19 cellular contexts compared by ENCODE assay signal in genomic region chr3:169058681-169059080, GRCh38.
DNase-seq lines count a peak whose midpoint lies in the region; ATAC-seq, FAIRE-seq and TF ChIP-seq lines count a peak whose summit lies in the region.
"Had no signal": no experiment of that assay in that cellular context is flagged by ENCODE, and none has a peak within 500 bp of the region (broad histone marks: within the 10 kb centered on the region; RNA-seq: fewer than 3 reads in every experiment).

No MANE protein-coding gene starts in this region.

- H3K27me3 ChIP-seq in RWPE2 (ENCODE audit: insufficient read depth, poor library complexity, severe bottlenecking): no peaks in the 10 kb centered on the region
- no peaks in the 10 kb centered on the region for H3K27me3 ChIP-seq in keratinocyte (ENCODE audit: control insufficient read depth, extremely low read depth, insufficient read depth, low read length)

- H3K4me2 ChIP-seq in keratinocyte (ENCODE audit: control insufficient read depth, extremely low read depth, insufficient read depth, low read depth, low read length): no peak overlapping the region

- in situ Hi-C loops in GM13976 (cut with MboI; ENCODE audit: low sequenced_read_pairs, unreplicated experiment): no loop called here

- no peak for TF ChIP-seq CTCF in RWPE2 (IDR thresholded peaks at IDR 0.05; ENCODE audit: poor library complexity, severe bottlenecking)
- TF ChIP-seq CTCF in epithelial cell of esophagus (IDR thresholded peaks at IDR 0.05; ENCODE audit: insufficient read depth, low read depth, low read length, missing control alignments): no peak
- no peak for TF ChIP-seq CTCF in keratinocyte (optimal IDR thresholded peaks at IDR 0.05 in 1 of 3, IDR thresholded peaks at IDR 0.05 in 1 of 3, conservative IDR thresholded peaks at IDR 0.05 in 1 of 3; ENCODE audit: extremely low read depth in 1 of 3, insufficient read depth in 2 of 3, low read length in 3 of 3)
- no peak for TF ChIP-seq CTCF in GM13976 (IDR thresholded peaks at IDR 0.05; ENCODE audit: borderline replicate concordance, control extremely low read depth, extremely low read depth, insufficient read depth, missing control alignments)

- H3K4me3 ChIP-seq in RWPE2 (ENCODE audit: severe bottlenecking): no peak overlapping the region
- no peak overlapping the region for H3K4me3 ChIP-seq in epithelial cell of esophagus (ENCODE audit: low read length)
- H3K4me3 ChIP-seq in keratinocyte (ENCODE audit: control insufficient read depth in 2 of 3, extremely low read depth in 1 of 3, insufficient read depth in 2 of 3, low read depth in 1 of 3, low read length in 3 of 3): no peak overlapping the region
- H3K4me3 ChIP-seq: GM23248 had no signal

- H3K79me2 ChIP-seq in keratinocyte (ENCODE audit: control insufficient read depth, insufficient read depth, low read length): no peaks in the 10 kb centered on the region

- peak; percentile 12 for DNase-seq in NCI-H69 (lab: John Stamatoyannopoulos, UW)
- DNase-seq in RWPE2 (ENCODE audit: low spot score): no peak
- peak; percentile 73 for DNase-seq in epithelial cell of esophagus (ENCODE audit: low read depth)
- no peak for DNase-seq in keratinocyte (ENCODE audit: low read depth, low spot score)
- no peak for DNase-seq in midbrain (lab: John Stamatoyannopoulos, UW)
- no peak for DNase-seq in GM13976 (ENCODE audit: low spot score)
- DNase-seq: C1 segment of cervical spinal cord; Calu3; CD4-positive, alpha-beta memory T cell; COR-L47; DMS53; DMS79 treated with DMSO at 0.1 percent for 48 hours; GF-D8; GM23248; H7; HCEC 1CT had no signal

- peak; percentile 46 for FAIRE-seq in keratinocyte (lab: Jason Lieb, UNC)
- FAIRE-seq: GM12891, H1 had no signal

- H2AFZ ChIP-seq in keratinocyte (ENCODE audit: control insufficient read depth, low read length): no peak overlapping the region
- H2AFZ ChIP-seq: GM23248 had no signal

- no peaks in the 10 kb centered on the region for H4K20me1 ChIP-seq in keratinocyte (ENCODE audit: control insufficient read depth, extremely low read depth, insufficient read depth, low read length)

- H3K9me3 ChIP-seq in RWPE2 (ENCODE audit: severe bottlenecking) (no peaks in the 10 kb centered on the region), keratinocyte (ENCODE audit: control insufficient read depth, low read depth, low read length) (no peaks in the 10 kb centered on the region)

- H3K4me1 ChIP-seq in RWPE2 (ENCODE audit: insufficient read depth, poor library complexity, severe bottlenecking): peaks cover 5% of the 10 kb centered on the region
- H3K4me1 ChIP-seq in keratinocyte (ENCODE audit: control insufficient read depth, extremely low read depth, insufficient read depth, low read length): peaks cover 8% of the 10 kb centered on the region

- H3K36me3 ChIP-seq in RWPE2 (ENCODE audit: low read depth): no peaks in the 10 kb centered on the region
- no peaks in the 10 kb centered on the region for H3K36me3 ChIP-seq in keratinocyte (ENCODE audit: control insufficient read depth in 2 of 2, extremely low read depth in 1 of 2, insufficient read depth in 2 of 2, low read length in 2 of 2)

- H3K9me1 ChIP-seq in keratinocyte (ENCODE audit: control insufficient read depth, extremely low read depth, insufficient read depth, low read length): no peaks in the 10 kb centered on the region

- dilution Hi-C loops in keratinocyte (cut with MboI; ENCODE audit: extremely low pct_ligation_motif_present, low sequenced_read_pairs): no loop called here

- peak; percentile 71; the same call in 2 of the 3 replicates for ATAC-seq in RWPE2 (ENCODE audit: low read depth)
- no peak for ATAC-seq in HG03354 (IDR thresholded peaks at IDR 0.05; ENCODE audit: poor library complexity, severe bottlenecking, unreplicated experiment)

- H3K27ac ChIP-seq in RWPE2 (ENCODE audit: poor library complexity, severe bottlenecking) (no peak overlapping the region), keratinocyte (ENCODE audit: control insufficient read depth, insufficient read depth, low read length) (no peak overlapping the region)
- H3K27ac ChIP-seq: GM23248 had no signal

- no peak overlapping the region for H3K9ac ChIP-seq in keratinocyte (ENCODE audit: control insufficient read depth, extremely low read depth, insufficient read depth, low read length)
- H3K9ac ChIP-seq: GM23248 had no signal

Comparison
In these comparisons a context has a peak if more than half of its experiments do, and no peak if none do; other contexts are left out.
1. DNase-seq: peak in NCI-H69 (single experiment) and epithelial cell of esophagus (single experiment); none in RWPE2 (single experiment), keratinocyte (single experiment), midbrain (single experiment) and GM13976 (single experiment).